ENCODE assay signal across 1 cellular context in the genomic region with DNA sequence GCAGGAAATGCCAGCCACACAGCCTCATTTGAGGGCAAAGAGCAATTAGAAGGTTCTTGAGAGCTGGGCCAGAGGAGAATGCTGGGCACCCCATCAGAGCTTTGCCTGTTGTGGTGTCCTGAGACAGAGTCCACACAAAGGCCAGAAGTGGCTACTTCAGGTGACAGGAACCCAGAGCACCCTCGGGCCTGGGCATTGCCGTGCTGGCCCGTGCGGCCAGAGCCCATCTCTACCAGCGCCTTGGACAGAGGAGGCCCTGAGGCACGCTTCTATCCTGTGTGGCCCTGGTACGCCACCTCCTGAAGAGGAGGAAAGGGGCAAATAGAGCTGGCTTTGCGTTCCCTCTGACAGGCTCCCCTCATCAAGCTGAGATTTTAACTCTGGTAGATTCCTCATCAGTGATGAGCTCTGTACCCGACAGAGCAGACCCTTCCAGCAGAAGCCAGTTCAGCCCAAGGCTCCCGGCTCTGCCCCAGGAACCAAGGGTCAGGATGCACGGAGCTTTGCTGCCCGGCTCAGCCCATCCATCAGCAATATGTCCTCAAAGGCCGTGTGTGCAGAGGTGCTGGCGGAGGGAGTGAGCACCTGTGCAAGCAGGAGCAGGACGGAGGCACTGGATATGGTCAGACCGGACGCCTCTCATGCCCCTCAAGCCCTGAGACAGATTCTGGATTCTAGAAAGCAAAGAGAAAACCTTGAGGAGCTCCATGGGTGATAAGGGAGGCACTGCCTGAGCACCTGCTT.
TF ChIP-seq lines count a peak whose summit lies in the region.

No MANE protein-coding gene starts in this region.

TF ChIP-seq in WTC11, 78 proteins besides CTCF, POLR2A, EP300 and RAD21 (continued from another document):
- TF ChIP-seq, protein P1, sequence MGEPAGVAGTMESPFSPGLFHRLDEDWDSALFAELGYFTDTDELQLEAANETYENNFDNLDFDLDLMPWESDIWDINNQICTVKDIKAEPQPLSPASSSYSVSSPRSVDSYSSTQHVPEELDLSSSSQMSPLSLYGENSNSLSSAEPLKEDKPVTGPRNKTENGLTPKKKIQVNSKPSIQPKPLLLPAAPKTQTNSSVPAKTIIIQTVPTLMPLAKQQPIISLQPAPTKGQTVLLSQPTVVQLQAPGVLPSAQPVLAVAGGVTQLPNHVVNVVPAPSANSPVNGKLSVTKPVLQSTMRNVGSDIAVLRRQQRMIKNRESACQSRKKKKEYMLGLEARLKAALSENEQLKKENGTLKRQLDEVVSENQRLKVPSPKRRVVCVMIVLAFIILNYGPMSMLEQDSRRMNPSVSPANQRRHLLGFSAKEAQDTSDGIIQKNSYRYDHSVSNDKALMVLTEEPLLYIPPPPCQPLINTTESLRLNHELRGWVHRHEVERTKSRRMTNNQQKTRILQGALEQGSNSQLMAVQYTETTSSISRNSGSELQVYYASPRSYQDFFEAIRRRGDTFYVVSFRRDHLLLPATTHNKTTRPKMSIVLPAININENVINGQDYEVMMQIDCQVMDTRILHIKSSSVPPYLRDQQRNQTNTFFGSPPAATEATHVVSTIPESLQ (CRISPR knock-in tag; IDR thresholded peaks at IDR 0.05): no peak
- TF ChIP-seq TEAD1 (CRISPR knock-in tag; IDR thresholded peaks at IDR 0.05) (no peak), ESRRA (CRISPR knock-in tag; IDR thresholded peaks at IDR 0.05; ENCODE audit: borderline replicate concordance) (no peak)
- TF ChIP-seq, protein P2, sequence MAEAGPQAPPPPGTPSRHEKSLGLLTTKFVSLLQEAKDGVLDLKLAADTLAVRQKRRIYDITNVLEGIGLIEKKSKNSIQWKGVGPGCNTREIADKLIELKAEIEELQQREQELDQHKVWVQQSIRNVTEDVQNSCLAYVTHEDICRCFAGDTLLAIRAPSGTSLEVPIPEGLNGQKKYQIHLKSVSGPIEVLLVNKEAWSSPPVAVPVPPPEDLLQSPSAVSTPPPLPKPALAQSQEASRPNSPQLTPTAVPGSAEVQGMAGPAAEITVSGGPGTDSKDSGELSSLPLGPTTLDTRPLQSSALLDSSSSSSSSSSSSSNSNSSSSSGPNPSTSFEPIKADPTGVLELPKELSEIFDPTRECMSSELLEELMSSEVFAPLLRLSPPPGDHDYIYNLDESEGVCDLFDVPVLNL (CRISPR knock-in tag; IDR thresholded peaks at IDR 0.05; ENCODE audit: borderline replicate concordance, low read depth): no peak
